In genomic region chr1:1200876-1201810, GRCh38 we compare ENCODE assay signal across 8 cellular contexts. TPM values are rescaled to one million over a fixed set of nuclear protein-coding genes. Genes with fewer than 3 reads are reported as not detected.
A peak's percentile ranks its signal among the peaks of the same experiment; 100 is the strongest.
DNase-seq lines count a peak whose midpoint lies in the region; ATAC-seq and TF ChIP-seq lines count a peak whose summit lies in the region.

No MANE protein-coding gene starts in this region.

- peak overlapping the region; percentile 83 for H2BK15ac ChIP-seq in neuronal stem cell (ENCODE audit: low read length)

- no peak overlapping the region for H4K91ac ChIP-seq in neuronal stem cell (ENCODE audit: low read depth, low read length, poor library complexity)

- TF ChIP-seq POLR2A in suprapubic skin (IDR thresholded peaks at IDR 0.05) = no peak

- TF ChIP-seq CTCF in GM13977 (IDR thresholded peaks at IDR 0.05; ENCODE audit: extremely low read depth, insufficient read depth, missing control alignments) = no peak
- TF ChIP-seq CTCF in epithelial cell of proximal tubule (conservative IDR thresholded peaks at IDR 0.05; ENCODE audit: low read depth, low read length) = no peak
- no peak for TF ChIP-seq CTCF in suprapubic skin (IDR thresholded peaks at IDR 0.05)

- ATAC-seq in HG03196 (IDR thresholded peaks at IDR 0.05; ENCODE audit: unreplicated experiment) = no peak
- no peak for ATAC-seq in HG03280 (IDR thresholded peaks at IDR 0.05; ENCODE audit: unreplicated experiment)

- in situ Hi-C loops in GM13977 (cut with MboI; ENCODE audit: low pct_unique_long_range_greater_than_20kb, low sequenced_read_pairs, unreplicated experiment) = no loop called here

- H3K4ac ChIP-seq in neuronal stem cell (ENCODE audit: low read length) = peak overlapping the region; percentile 86

- DNase-seq in GM13977 (ENCODE audit: low spot score) = peak; percentile 93
- DNase-seq in NCI-H1930 (lab: John Stamatoyannopoulos, UW) = peak; percentile 41 to 54
- DNase-seq in activated CD8-positive, alpha-beta memory T cell treated with anti-CD3 and anti-CD28 coated beads for 4 hours (ENCODE audit: low read depth in 2 of 2) = peak; percentile 87
- no peak for DNase-seq in epithelial cell of proximal tubule (ENCODE audit: low read depth)
- peak; percentile 27 for DNase-seq in neuronal stem cell (ENCODE audit: low spot score)
- DNase-seq in suprapubic skin (ENCODE audit: low spot score in 2 of 2) = no peak

- H3K27ac ChIP-seq in neuronal stem cell (replicated peaks; ENCODE audit: low read length) = no peak overlapping the region
- peak overlapping the region; percentile 10 for H3K27ac ChIP-seq in suprapubic skin

- H3K27me3 ChIP-seq in neuronal stem cell (ENCODE audit: control insufficient read depth in 3 of 3, insufficient read depth in 3 of 3, low read depth in 1 of 3, low read length in 3 of 3) (peaks cover 0 to 27% (median 17%) of the 10 kb centered on the region in 3 experiments), suprapubic skin (peaks cover 25% of the 10 kb centered on the region)

- no peaks in the 10 kb centered on the region for H3K79me1 ChIP-seq in neuronal stem cell (ENCODE audit: low read depth, low read length)

- H2BK120ac ChIP-seq in neuronal stem cell (ENCODE audit: low read depth, low read length) = no peak overlapping the region

- peak overlapping the region; percentile 93 for H2AFZ ChIP-seq in neuronal stem cell (ENCODE audit: low read length)

- H3K9ac ChIP-seq in neuronal stem cell (ENCODE audit: low read depth, low read length, poor library complexity) = peak overlapping the region; percentile 44

- H3K4me3 ChIP-seq in epithelial cell of proximal tubule (ENCODE audit: low read depth, low read length) (peak overlapping the region; percentile 37), neuronal stem cell (ENCODE audit: low read length in 2 of 2) (peak overlapping the region; percentile 36 to 79), suprapubic skin (peak overlapping the region; percentile 58)

- H3K36me3 ChIP-seq in neuronal stem cell (replicated peaks in 1 of 2; ENCODE audit: control insufficient read depth in 2 of 2, insufficient read depth in 2 of 2, low read length in 2 of 2) (no peaks in the 10 kb centered on the region), suprapubic skin (no peaks in the 10 kb centered on the region)

- no peak overlapping the region for H2BK5ac ChIP-seq in neuronal stem cell (ENCODE audit: low read length)

- peak overlapping the region; percentile 99 for H2AK5ac ChIP-seq in neuronal stem cell (ENCODE audit: low read depth, low read length)

- H3K9me3 ChIP-seq in neuronal stem cell (replicated peaks in 1 of 2; ENCODE audit: control insufficient read depth in 2 of 2, insufficient read depth in 1 of 2, low read depth in 1 of 2, low read length in 2 of 2) = no peaks in the 10 kb centered on the region
- no peaks in the 10 kb centered on the region for H3K9me3 ChIP-seq in suprapubic skin

- no CpG with 5 or more reads among the region's 109 CpGs for WGBS in neuronal stem cell (ENCODE audit: extremely low coverage in 2 of 2, insufficient read length in 2 of 2, insufficient replicate concordance in 1 of 2), 2 donors
- WGBS in suprapubic skin = 7% methylated on average over 20 of the region's 109 CpGs

- no peak overlapping the region for H3K23ac ChIP-seq in neuronal stem cell (ENCODE audit: low read depth, low read length, poor library complexity)

- H3K4me2 ChIP-seq in neuronal stem cell (ENCODE audit: insufficient read depth, low read length, poor library complexity, severe bottlenecking) = peak overlapping the region; percentile 83

- no peak overlapping the region for H4K8ac ChIP-seq in neuronal stem cell (ENCODE audit: low read depth, low read length)

- H3K18ac ChIP-seq in neuronal stem cell (ENCODE audit: low read length) = peak overlapping the region; percentile 87

- no peak for TF ChIP-seq EP300 in suprapubic skin (IDR thresholded peaks at IDR 0.05)

- H2BK12ac ChIP-seq in neuronal stem cell (ENCODE audit: low read length) = peak overlapping the region; percentile 22

- H3K14ac ChIP-seq in neuronal stem cell (ENCODE audit: low read length) = no peak overlapping the region

- peaks cover 5 to 14% of the 10 kb centered on the region in 2 donors for H3K4me1 ChIP-seq in neuronal stem cell (ENCODE audit: control insufficient read depth in 2 of 2, insufficient read depth in 1 of 2, low read depth in 1 of 2, low read length in 2 of 2)
- H3K4me1 ChIP-seq in suprapubic skin = peaks cover 34% of the 10 kb centered on the region

RNA-seq across cellular contexts. Expression of gene TNFRSF18, which starts 5.2 kb away (rescaled TPM):
- 0.65 and 3.1 TPM in 2 replicates for total RNA-seq in epithelial cell of proximal tubule
- 0.21 TPM for polyA plus RNA-seq in neuronal stem cell (2013, experiment 1 of 2)
- 0.36 TPM for polyA plus RNA-seq in neuronal stem cell (2013, experiment 2 of 2)
- 10 to 100 TPM; 24.4 to 62.1 (median 33.5) TPM for total RNA-seq in suprapubic skin

RNA-seq across cellular contexts. Expression of gene TNFRSF4, which starts 12.8 kb away (rescaled TPM):
- 0.36 and 0.40 TPM in 2 replicates for total RNA-seq in epithelial cell of proximal tubule
- 0.06 TPM for polyA plus RNA-seq in neuronal stem cell (2013, experiment 1 of 2)
- polyA plus RNA-seq in neuronal stem cell (2013, experiment 2 of 2) = 0.08 TPM
- total RNA-seq in suprapubic skin = 1 to 10 TPM in 1 of 4 donors, under 1 TPM in 2, not detected in 1; 0.42 to 1.4 (median 0.72) TPM

RNA-seq across cellular contexts. Expression of gene TTLL10, which starts 27.5 kb away (rescaled TPM):
- total RNA-seq in epithelial cell of proximal tubule (not detected in 2 replicates), suprapubic skin (not detected)
- polyA plus RNA-seq in neuronal stem cell (2013, experiment 1 of 2) = 1.3 TPM
- polyA plus RNA-seq in neuronal stem cell (2013, experiment 2 of 2) = 1.3 TPM

RNA-seq across cellular contexts. Expression of gene SDF4, which starts 30.7 kb away (rescaled TPM):
- total RNA-seq in epithelial cell of proximal tubule = 149 and 156 TPM in 2 replicates
- polyA plus RNA-seq in neuronal stem cell (2013, experiment 1 of 2) = 62.8 TPM
- 64.4 TPM for polyA plus RNA-seq in neuronal stem cell (2013, experiment 2 of 2)
- total RNA-seq in suprapubic skin = 10 to 100 TPM; 57.5 to 87.6 (median 73.1) TPM

RNA-seq across cellular contexts. Expression of gene B3GALT6, which starts 30.9 kb away (rescaled TPM):
- total RNA-seq in epithelial cell of proximal tubule (34.1 and 36.6 TPM in 2 replicates), suprapubic skin (10 to 100 TPM in 3 of 4 donors, 1 to 10 TPM in 1; 9.3 to 24.4 (median 16.4) TPM)
- 24.2 TPM for polyA plus RNA-seq in neuronal stem cell (2013, experiment 1 of 2)
- polyA plus RNA-seq in neuronal stem cell (2013, experiment 2 of 2) = 23.9 TPM

Comparison
In these comparisons a context has a peak if more than half of its experiments do, and no peak if none do; other contexts are left out.
1. DNase-seq: peak in GM13977 (single experiment), NCI-H1930 (2 of 2), activated CD8-positive, alpha-beta memory T cell treated with anti-CD3 and anti-CD28 coated beads for 4 hours (2 of 2) and neuronal stem cell (single experiment); none in epithelial cell of proximal tubule (single experiment) and suprapubic skin (0 of 2).
2. Peak in every context shown above with its lines, with median percentiles within 50 percentile points of each other: H3K4me3 ChIP-seq.